1 cellular context compared by ENCODE assay signal in genomic region chr5:79938468-79938867, GRCh38.
TF ChIP-seq lines count a peak whose summit lies in the region.

No MANE protein-coding gene starts in this region.

TF ChIP-seq in GM23338, 12 proteins besides CTCF, POLR2A, EP300 and RAD21 (continued from another document):
- TF ChIP-seq ZNF462 (CRISPR knock-in tag; IDR thresholded peaks at IDR 0.05) = no peak
- no peak for TF ChIP-seq EZH2 (IDR thresholded peaks at IDR 0.05; ENCODE audit: low read depth, unreplicated experiment)
- TF ChIP-seq JUNB (IDR thresholded peaks at IDR 0.05; ENCODE audit: unreplicated experiment) = no peak
- TF ChIP-seq EZH2phosphoT487 (IDR thresholded peaks at IDR 0.05; ENCODE audit: unreplicated experiment) = no peak
